ENCODE assay signal across 1 cellular context in genomic region chr16:9125658-9126492, GRCh38.
A peak's percentile ranks its signal among the peaks of the same experiment; 100 is the strongest.
TF ChIP-seq lines count a peak whose summit lies in the region.

No MANE protein-coding gene starts in this region.

TF ChIP-seq in GM12878, 131 proteins besides CTCF, POLR2A, EP300 and RAD21 (continued from another document):
- TF ChIP-seq PRDM15 (CRISPR knock-in tag; IDR thresholded peaks at IDR 0.05) (no peak), CREM (IDR thresholded peaks at IDR 0.05; ENCODE audit: low read depth) (no peak), BACH1 (IDR thresholded peaks at IDR 0.05; ENCODE audit: borderline replicate concordance) (no peak), SMC3 (IDR thresholded peaks at IDR 0.05; ENCODE audit: borderline replicate concordance, low read length) (no peak), SKIL (IDR thresholded peaks at IDR 0.05; ENCODE audit: low read depth, poor library complexity, severe bottlenecking) (no peak), FOS (IDR thresholded peaks at IDR 0.05; ENCODE audit: borderline replicate concordance, extremely low read depth, insufficient read length) (no peak), KAT2A (conservative IDR thresholded peaks at IDR 0.05; ENCODE audit: control insufficient read depth, low read depth, low read length) (no peak), HCFC1 (IDR thresholded peaks at IDR 0.05; ENCODE audit: low read length) (no peak), ZBED1 (IDR thresholded peaks at IDR 0.05; ENCODE audit: borderline replicate concordance) (no peak), STAT1 (conservative IDR thresholded peaks at IDR 0.05) (no peak), RELA (IDR thresholded peaks at IDR 0.05; ENCODE audit: borderline replicate concordance, partially characterized antibody) (peak; percentile 9), BHLHE40 (IDR thresholded peaks at IDR 0.05; ENCODE audit: borderline replicate concordance in 1 of 2, low read depth in 2 of 2, low read length in 1 of 2) (no peak), POLR2AphosphoS2 (IDR thresholded peaks at IDR 0.05; ENCODE audit: low read depth, low read length) (peak; percentile 56; the same call in 1 of the 2 replicates), HDGF (IDR thresholded peaks at IDR 0.05) (0 out of 2 replicates have a peak, but pooled peaks have one; percentile 25), E2F4 (IDR thresholded peaks at IDR 0.05; ENCODE audit: low read depth, low read length) (no peak), YY1 (IDR thresholded peaks at IDR 0.05; ENCODE audit: low read depth, low read length) (no peak), RB1 (IDR thresholded peaks at IDR 0.05; ENCODE audit: borderline replicate concordance) (no peak), SPI1 (IDR thresholded peaks at IDR 0.05; ENCODE audit: borderline replicate concordance, insufficient read depth, low read depth, low read length) (no peak), CUX1 (IDR thresholded peaks at IDR 0.05; ENCODE audit: insufficient replicate concordance, low read depth, low read length) (no peak), RAD51 (IDR thresholded peaks at IDR 0.05) (no peak)
- TF ChIP-seq, protein P1, sequence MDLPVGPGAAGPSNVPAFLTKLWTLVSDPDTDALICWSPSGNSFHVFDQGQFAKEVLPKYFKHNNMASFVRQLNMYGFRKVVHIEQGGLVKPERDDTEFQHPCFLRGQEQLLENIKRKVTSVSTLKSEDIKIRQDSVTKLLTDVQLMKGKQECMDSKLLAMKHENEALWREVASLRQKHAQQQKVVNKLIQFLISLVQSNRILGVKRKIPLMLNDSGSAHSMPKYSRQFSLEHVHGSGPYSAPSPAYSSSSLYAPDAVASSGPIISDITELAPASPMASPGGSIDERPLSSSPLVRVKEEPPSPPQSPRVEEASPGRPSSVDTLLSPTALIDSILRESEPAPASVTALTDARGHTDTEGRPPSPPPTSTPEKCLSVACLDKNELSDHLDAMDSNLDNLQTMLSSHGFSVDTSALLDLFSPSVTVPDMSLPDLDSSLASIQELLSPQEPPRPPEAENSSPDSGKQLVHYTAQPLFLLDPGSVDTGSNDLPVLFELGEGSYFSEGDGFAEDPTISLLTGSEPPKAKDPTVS (IDR thresholded peaks at IDR 0.05; ENCODE audit: low read depth, low read length) = no peak
TF ChIP-seq in GM12878: peak in this region for 3.
